12 cellular contexts compared by ENCODE assay signal in genomic region chr10:70898687-70899086, GRCh38. TPM values are rescaled to one million over a fixed set of nuclear protein-coding genes. Genes with fewer than 3 reads are reported as not detected.
A peak's percentile ranks its signal among the peaks of the same experiment; 100 is the strongest.
DNase-seq lines count a peak whose midpoint lies in the region; ATAC-seq and TF ChIP-seq lines count a peak whose summit lies in the region.
"Had no signal": no experiment of that assay in that cellular context is flagged by ENCODE, and none has a peak within 500 bp of the region (broad histone marks: within the 10 kb centered on the region; RNA-seq: fewer than 3 reads in every experiment).

No MANE protein-coding gene starts in this region.

- H3K4me3 ChIP-seq in PC-3 (ENCODE audit: low read length) (no peak overlapping the region), epithelial cell of esophagus (ENCODE audit: low read length) (no peak overlapping the region), transverse colon (no peak overlapping the region)
- H3K4me3 ChIP-seq: BLaER1 treated with 17β-estradiol and CSF1 and Interleukin-3, amounts not matched to agents 10 nM and 100 nM; GM23338 had no signal

- no peaks in the 10 kb centered on the region for H3K9me3 ChIP-seq in PC-3 (ENCODE audit: low read length)
- H3K9me3 ChIP-seq in transverse colon, result no peaks in the 10 kb centered on the region

- intact Hi-C loops in PC-3 (cut with micrococcal nuclease), result no loop called here
- intact Hi-C loops in transverse colon (cut with DNase I; ENCODE audit: low total_unique reads), result no loop called here

- DNase-seq in ELR (ENCODE audit: low read depth) (peak; percentile 53), PC-3 (peak; percentile 69), epithelial cell of esophagus (ENCODE audit: low read depth) (peak; percentile 66), transverse colon (peak; percentile 3), dedifferentiated amniotic fluid mesenchymal stem cell (ENCODE audit: extremely low spot score) (no peak), GDM1 (lab: John Stamatoyannopoulos, UW) (no peak), occipital lobe (lab: John Stamatoyannopoulos, UW) (no peak)
- DNase-seq: Calu3; CD8-positive, alpha-beta T cell; HCEC 1CT had no signal

- in situ Hi-C loops in transverse colon (cut with MboI; ENCODE audit: low pct_ligation_motif_present in 1 of 4, low pct_unique_long_range_greater_than_20kb in 1 of 4, low sequenced_read_pairs in 3 of 4), result loop anchor here in 1 of 4 donors (25.0 kb wide), 1 partner anchor 361 kb away; no protein-coding TSS in a partner anchor

- TF ChIP-seq CTCF in PC-3 (conservative IDR thresholded peaks at IDR 0.05; ENCODE audit: low read depth, low read length) (no peak), epithelial cell of esophagus (IDR thresholded peaks at IDR 0.05; ENCODE audit: insufficient read depth, low read depth, low read length, missing control alignments) (no peak), transverse colon (IDR thresholded peaks at IDR 0.05) (no peak)

- H3K27ac ChIP-seq in PC-3 (ENCODE audit: low read length), result no peak overlapping the region
- no peak overlapping the region for H3K27ac ChIP-seq in transverse colon
- H3K27ac ChIP-seq: BLaER1 treated with 17β-estradiol and CSF1 and Interleukin-3, amounts not matched to agents 10 nM and 100 nM had no signal

- ATAC-seq in PC-3, result peak; percentile 15; the same call in 1 of the 2 replicates
- ATAC-seq: CD8-positive, alpha-beta T cell; GM23338 had no signal

- no peaks in the 10 kb centered on the region for H3K9me2 ChIP-seq in PC-3 (replicated peaks; ENCODE audit: low read length)

- H3K4me1 ChIP-seq in PC-3 (ENCODE audit: insufficient read depth, low read length), result peaks cover 12% of the 10 kb centered on the region
- H3K4me1 ChIP-seq in transverse colon, result peaks cover 0 to 5% (median 0%) of the 10 kb centered on the region in 4 donors

- H3K36me3 ChIP-seq in PC-3 (ENCODE audit: low read depth, low read length) (no peaks in the 10 kb centered on the region), transverse colon (no peaks in the 10 kb centered on the region)
- H3K36me3 ChIP-seq: BLaER1 treated with 17β-estradiol and CSF1 and Interleukin-3, amounts not matched to agents 10 nM and 100 nM had no signal

- TF ChIP-seq EP300 in transverse colon (IDR thresholded peaks at IDR 0.05; ENCODE audit: low read depth), result no peak

- H3F3A ChIP-seq in PC-3 (ENCODE audit: low read length, unreplicated experiment), result no peaks in the 10 kb centered on the region

- no peak for TF ChIP-seq POLR2A in transverse colon (IDR thresholded peaks at IDR 0.05)

- POLR2A ChIA-PET in PC-3 (lab: Charles Lee; ENCODE audit: unreplicated experiment), result no interaction called here

- H3K27me3 ChIP-seq in PC-3 (ENCODE audit: low read length), result no peaks in the 10 kb centered on the region
- no peaks in the 10 kb centered on the region for H3K27me3 ChIP-seq in transverse colon
- H3K27me3 ChIP-seq: BLaER1 treated with 17β-estradiol and CSF1 and Interleukin-3, amounts not matched to agents 10 nM and 100 nM had no signal

- no peak overlapping the region for H3K4me2 ChIP-seq in PC-3 (ENCODE audit: low read length)
- H3K4me2 ChIP-seq: BLaER1 treated with 17β-estradiol and CSF1 and Interleukin-3, amounts not matched to agents 10 nM and 100 nM; GM23338 had no signal

- H3K79me2 ChIP-seq in PC-3 (ENCODE audit: low read length), result no peaks in the 10 kb centered on the region

- no peaks in the 10 kb centered on the region for H4K20me1 ChIP-seq in PC-3 (ENCODE audit: low read length)
- H4K20me1 ChIP-seq: BLaER1 treated with 17β-estradiol and CSF1 and Interleukin-3, amounts not matched to agents 10 nM and 100 nM had no signal

- no peak overlapping the region for H3K9ac ChIP-seq in PC-3 (ENCODE audit: low read length)
- H3K9ac ChIP-seq: BLaER1 treated with 17β-estradiol and CSF1 and Interleukin-3, amounts not matched to agents 10 nM and 100 nM had no signal

- CTCF ChIA-PET in PC-3 (lab: Charles Lee), result no interaction called here

- BruUV-seq in PC-3 (replicated peaks; lab: Mats Ljungman, UMichigan), result no TSS peak

- H2AFZ ChIP-seq in PC-3 (ENCODE audit: low read length), result no peak overlapping the region
- H2AFZ ChIP-seq: GM23338 had no signal

- 67 to 86% methylated on average over 1 to 3 of the region's 3 CpGs for WGBS in transverse colon (ENCODE audit: low coverage in 1 of 2), 2 donors

RNA-seq across cellular contexts. Expression of gene PCBD1, which starts 10.3 kb away (rescaled TPM):
- total RNA-seq in PC-3 (2014; rRNA removed) (277 and 283 TPM in 2 replicates), transverse colon (10 to 100 TPM; 21.7 to 69.6 (median 44.8) TPM), occipital lobe (6.2 TPM)

Comparison
In these comparisons a context has a peak if more than half of its experiments do, and no peak if none do; other contexts are left out.
1. DNase-seq: peak in ELR (single experiment), PC-3 (single experiment), epithelial cell of esophagus (single experiment) and transverse colon (single experiment); none in dedifferentiated amniotic fluid mesenchymal stem cell (single experiment), GDM1 (single experiment) and occipital lobe (single experiment).